Comparison of ENCODE assay signal across 35 cellular contexts in genomic region chr5:16156152-16156551, GRCh38. TPM values are rescaled to one million over a fixed set of nuclear protein-coding genes. Genes with fewer than 3 reads are reported as not detected.
"Had no signal": no experiment of that assay in that cellular context is flagged by ENCODE, and none has a peak within 500 bp of the region (broad histone marks: within the 10 kb centered on the region; RNA-seq: fewer than 3 reads in every experiment).

No MANE protein-coding gene starts in this region.

- H3K4me1 ChIP-seq: adrenal gland, body of pancreas, breast epithelium had no signal

- ATAC-seq: activated CD8-positive, alpha-beta T cell treated with anti-CD3 and anti-CD28 coated beads for 36 hours; activated naive CD4-positive, alpha-beta T cell treated with anti-CD3 and anti-CD28 coated beads, Interleukin-2, amount 50 U/mL, for 72 hours; activated T-cell treated with anti-CD3 and anti-CD28 coated beads, Interleukin-2, amount 50 U/mL, for 4 hours; activated T-cell treated with anti-CD3 and anti-CD28 coated beads, Interleukin-2, amount 50 U/mL, for 72 hours; activated T-helper 17 cell treated with anti-CD3 and anti-CD28 coated beads, Interleukin-2, amount 50 U/mL, for 72 hours; body of pancreas had no signal

- DNase-seq: activated B cell treated with CpG ODN at 0.5 μM for 24 hours; activated CD4-positive, alpha-beta memory T cell treated with anti-CD3 and anti-CD28 coated beads for 36 hours; activated CD4-positive, alpha-beta T cell treated with anti-CD3 and anti-CD28 coated beads for 4 hours; activated CD4-positive, alpha-beta T cell treated with anti-CD3 and anti-CD28 coated beads, Interleukin-2, amount 10 ng/mL, durations not matched to agents 24 days and 14 days; activated CD4-positive, alpha-beta T cell treated with anti-CD3 and anti-CD28 coated beads, Interleukin-2, amount 50 U/mL, for 1 hour; activated CD4-positive, alpha-beta T cell treated with anti-CD3 and anti-CD28 coated beads, Interleukin-2, amount 50 U/mL, for 4 hours; activated CD4-positive, CD25-positive, alpha-beta regulatory T cell treated with anti-CD3 and anti-CD28 coated beads, Interleukin-2, amount 50 U/mL, for 72 hours; activated CD8-positive, alpha-beta memory T cell treated with anti-CD3 and anti-CD28 coated beads, Interleukin-2, amount 50 U/mL, for 4 hours; activated CD8-positive, alpha-beta T cell treated with anti-CD3 and anti-CD28 coated beads for 36 hours; activated effector memory CD4-positive, alpha-beta T cell treated with anti-CD3 and anti-CD28 coated beads, Interleukin-2, amount 50 U/mL, for 16 hours; activated gamma-delta T cell treated with Interleukin-2 at 50 U/mL for 16 hours; activated naive CD4-positive, alpha-beta T cell; activated naive CD4-positive, alpha-beta T cell treated with anti-CD3 and anti-CD28 coated beads for 36 hours; activated naive CD4-positive, alpha-beta T cell treated with anti-CD3 and anti-CD28 coated beads, Interleukin-2, amount 50 U/mL, for 16 hours; activated naive CD8-positive, alpha-beta T cell treated with anti-CD3 and anti-CD28 coated beads for 36 hours; activated T-cell treated with anti-CD3 and anti-CD28 coated beads for 4 hours; activated T-cell treated with anti-CD3 and anti-CD28 coated beads, Interleukin-2, amount 50 U/mL, for 1 hour; activated T-cell treated with anti-CD3 and anti-CD28 coated beads, Interleukin-2, amount 50 U/mL, for 4 hours; activated T-cell treated with anti-CD3 and anti-CD28 coated beads, Interleukin-2, amount 50 U/mL, for 72 hours; adrenal gland; amniotic stem cell; aorta; body of pancreas; brain microvascular endothelial cell; central memory CD4-positive, alpha-beta T cell; T-helper 1 cell; T-helper 2 cell; T-helper 9 cell had no signal

- H3K4me3 ChIP-seq: adrenal gland, body of pancreas, breast epithelium had no signal

- H3K27me3 ChIP-seq: adrenal gland, body of pancreas, brain microvascular endothelial cell, breast epithelium had no signal

- H3K36me3 ChIP-seq: adrenal gland, brain microvascular endothelial cell, breast epithelium had no signal

- H3K27ac ChIP-seq: adrenal gland, body of pancreas, brain microvascular endothelial cell, breast epithelium, VCaP had no signal

- H3K9me3 ChIP-seq: adrenal gland, body of pancreas, breast epithelium had no signal

RNA-seq across cellular contexts. Expression of gene MARCHF11, which starts 23.4 kb away (rescaled TPM):
- total RNA-seq: activated B cell treated with CpG ODN at 0.5 μM for 24 hours; activated CD4-positive, alpha-beta memory T cell treated with anti-CD3 and anti-CD28 coated beads for 36 hours; activated CD4-positive, alpha-beta T cell treated with anti-CD3 and anti-CD28 coated beads, Interleukin-2, amount 10 ng/mL, durations not matched to agents 24 days and 14 days; activated CD8-positive, alpha-beta memory T cell treated with anti-CD3 and anti-CD28 coated beads for 36 hours; activated CD8-positive, alpha-beta T cell treated with anti-CD3 and anti-CD28 coated beads for 36 hours; activated naive CD4-positive, alpha-beta T cell treated with anti-CD3 and anti-CD28 coated beads for 36 hours; activated naive CD4-positive, alpha-beta T cell treated with anti-CD3 and anti-CD28 coated beads, Interleukin-2, amount 50 U/mL, for 72 hours; activated naive CD8-positive, alpha-beta T cell treated with anti-CD3 and anti-CD28 coated beads for 36 hours; activated T-cell treated with anti-CD3 and anti-CD28 coated beads, Interleukin-2, amount 50 U/mL, for 4 hours; activated T-cell treated with anti-CD3 and anti-CD28 coated beads, Interleukin-2, amount 50 U/mL, for 72 hours; activated T-helper 1 cell treated with anti-CD3 and anti-CD28 coated beads, Interleukin-12 subunit alpha, Interleukin-12 subunit beta, Interleukin-2, Interleukin-4 antibody, amounts not matched to agents 30 ng/mL and 10 ng/mL and 1 ng/mL, durations not matched to agents 14 hours and 24 hours and 36 hours; activated T-helper 17 cell treated with anti-CD3 and anti-CD28 coated beads, Interleukin-2, amount 50 U/mL, for 72 hours; aorta; astrocyte; body of pancreas; breast epithelium had no signal
- polyA plus RNA-seq: aorta had no signal
